Comparison of ENCODE assay signal across 8 cellular contexts in genomic region chr7:112510032-112510742, GRCh38. TPM values are rescaled to one million over a fixed set of nuclear protein-coding genes. Genes with fewer than 3 reads are reported as not detected.
DNase-seq lines count a peak whose midpoint lies in the region; ATAC-seq and TF ChIP-seq lines count a peak whose summit lies in the region.

No MANE protein-coding gene starts in this region.

- no peaks in the 10 kb centered on the region for H3K27me3 ChIP-seq in RWPE2 (ENCODE audit: insufficient read depth, poor library complexity, severe bottlenecking)

- H3K36me3 Mint-ChIP-seq in natural killer cell, result no peaks in the 10 kb centered on the region

- no peaks in the 10 kb centered on the region for H3K9me3 ChIP-seq in RWPE2 (ENCODE audit: severe bottlenecking)

- no peak overlapping the region for H3K27ac Mint-ChIP-seq in natural killer cell

- H3K4me1 ChIP-seq in RWPE2 (ENCODE audit: insufficient read depth, poor library complexity, severe bottlenecking), result no peaks in the 10 kb centered on the region

- H3K9me3 Mint-ChIP-seq in natural killer cell, result no peaks in the 10 kb centered on the region

- H3K4me3 Mint-ChIP-seq in natural killer cell, result no peak overlapping the region

- peak; percentile 32 for DNase-seq in GM10266 (ENCODE audit: extremely low spot score)
- DNase-seq in GOT3 (lab: John Stamatoyannopoulos, UW), result peak; percentile 17
- DNase-seq in RWPE2 (ENCODE audit: low spot score), result no peak
- peak; percentile 69 for DNase-seq in iris pigment epithelial cell (ENCODE audit: low read depth)
- DNase-seq in natural killer cell, result no peak
- DNase-seq in NCI-H524 (lab: John Stamatoyannopoulos, UW), result no peak

- no peaks in the 10 kb centered on the region for H3K36me3 ChIP-seq in RWPE2 (ENCODE audit: low read depth)

- peaks cover 2 to 6% of the 10 kb centered on the region in 2 donors for H3K27me3 Mint-ChIP-seq in natural killer cell (ENCODE audit: low read depth in 2 of 2)

- TF ChIP-seq CTCF in GM10266 (IDR thresholded peaks at IDR 0.05; ENCODE audit: control insufficient read depth, insufficient read depth, low read depth, missing control alignments) (no peak), RWPE2 (IDR thresholded peaks at IDR 0.05; ENCODE audit: poor library complexity, severe bottlenecking) (no peak), natural killer cell (IDR thresholded peaks at IDR 0.05) (no peak)

- H3K4me3 ChIP-seq in RWPE2 (ENCODE audit: severe bottlenecking), result no peak overlapping the region

- ATAC-seq in RWPE2 (ENCODE audit: low read depth), result peak; percentile 69
- ATAC-seq in HG03139 (IDR thresholded peaks at IDR 0.05; ENCODE audit: unreplicated experiment), result no peak
- no peak for ATAC-seq in natural killer cell
- no peak for ATAC-seq in HG02763 (IDR thresholded peaks at IDR 0.05; ENCODE audit: unreplicated experiment)

- intact Hi-C loops in natural killer cell (cut with micrococcal nuclease), result no loop called here

- no peaks in the 10 kb centered on the region for H3K4me1 Mint-ChIP-seq in natural killer cell

- H3K27ac ChIP-seq in RWPE2 (ENCODE audit: poor library complexity, severe bottlenecking), result no peak overlapping the region

RNA-seq across cellular contexts. Expression of gene LSMEM1, which starts 29.4 kb away (rescaled TPM):
- total RNA-seq in natural killer cell, result 1 to 10 TPM in 2 of 3 donors, under 1 TPM in 1; 0.99 to 3.0 (median 2.4) TPM

RNA-seq across cellular contexts. Expression of gene IFRD1, which starts 59.9 kb away (rescaled TPM):
- 100 to 1,000 TPM; 244 to 278 (median 261) TPM for total RNA-seq in natural killer cell

Comparison
In these comparisons a context has a peak if more than half of its experiments do, and no peak if none do; other contexts are left out.
1. DNase-seq: peak in GM10266 (single experiment), GOT3 (single experiment) and iris pigment epithelial cell (single experiment); none in RWPE2 (single experiment), natural killer cell (single experiment) and NCI-H524 (0 of 2).